In genomic region chr3:69013256-69014021, GRCh38 we compare ENCODE assay signal across 1 cellular context.
TF ChIP-seq lines count a peak whose summit lies in the region.

EOGT (minus strand) TSS chr3:69013684; CDS start chr3:69009846, 3,838 bp downstream.

TF ChIP-seq in HepG2, 621 proteins besides CTCF, POLR2A, EP300 and RAD21 (continued from another document and continues in another):
- no peak for TF ChIP-seq SRSF4 (IDR thresholded peaks at IDR 0.05; ENCODE audit: low read depth, low read length, poor library complexity, severe bottlenecking)
- TF ChIP-seq KLF11 (CRISPR knock-in tag; IDR thresholded peaks at IDR 0.05): no peak
- TF ChIP-seq ZNF790 (CRISPR knock-in tag; IDR thresholded peaks at IDR 0.05; ENCODE audit: borderline replicate concordance): peak; percentile 62; the same call in 1 of the 2 replicates
- no peak for TF ChIP-seq DZIP1 (CRISPR knock-in tag; IDR thresholded peaks at IDR 0.05)
- peak; percentile 93 for TF ChIP-seq ZNF275 (CRISPR knock-in tag; IDR thresholded peaks at IDR 0.05; ENCODE audit: borderline replicate concordance)
- peak; percentile 82; the same call in 1 of the 2 replicates for TF ChIP-seq ZNF205 (CRISPR knock-in tag; IDR thresholded peaks at IDR 0.05)
- no peak for TF ChIP-seq ZNF280B (CRISPR knock-in tag; IDR thresholded peaks at IDR 0.05; ENCODE audit: borderline replicate concordance)
- no peak for TF ChIP-seq ATM (IDR thresholded peaks at IDR 0.05; ENCODE audit: borderline replicate concordance)
- no peak for TF ChIP-seq BCLAF1 (IDR thresholded peaks at IDR 0.05)
- peak; percentile 13; the same call in 1 of the 2 replicates for TF ChIP-seq MEF2D (CRISPR knock-in tag; IDR thresholded peaks at IDR 0.05)
- peak; percentile 64; the same call in 1 of the 2 replicates for TF ChIP-seq GMEB1 (CRISPR knock-in tag; IDR thresholded peaks at IDR 0.05; ENCODE audit: borderline replicate concordance)
- no peak for TF ChIP-seq ZNF329 (CRISPR knock-in tag; IDR thresholded peaks at IDR 0.05; ENCODE audit: low read depth)
- no peak for TF ChIP-seq NFE2 (CRISPR knock-in tag; IDR thresholded peaks at IDR 0.05)
- TF ChIP-seq ZNF333 (CRISPR knock-in tag; IDR thresholded peaks at IDR 0.05; ENCODE audit: borderline replicate concordance): peak; percentile 85; the same call in 1 of the 2 replicates
- peak; percentile 93 for TF ChIP-seq CAMTA2 (CRISPR knock-in tag; IDR thresholded peaks at IDR 0.05; ENCODE audit: borderline replicate concordance)
- peak; percentile 46; the same call in 1 of the 2 replicates for TF ChIP-seq ELF3 (CRISPR knock-in tag; IDR thresholded peaks at IDR 0.05)
- TF ChIP-seq HOXA3 (CRISPR knock-in tag; IDR thresholded peaks at IDR 0.05): peak; percentile 82
- TF ChIP-seq RCOR2 (CRISPR knock-in tag; IDR thresholded peaks at IDR 0.05): no peak
- TF ChIP-seq ZNF567 (CRISPR knock-in tag; IDR thresholded peaks at IDR 0.05; ENCODE audit: borderline replicate concordance): no peak
- TF ChIP-seq ZFP41 (CRISPR knock-in tag; IDR thresholded peaks at IDR 0.05; ENCODE audit: borderline replicate concordance): 0 out of 2 replicates have a peak, but pooled peaks have one; percentile 33
- TF ChIP-seq IRX3 (CRISPR knock-in tag; IDR thresholded peaks at IDR 0.05; ENCODE audit: borderline replicate concordance, low read depth): no peak
- no peak for TF ChIP-seq PTBP1 (IDR thresholded peaks at IDR 0.05; ENCODE audit: low read depth, low read length, poor library complexity, severe bottlenecking)
- no peak for TF ChIP-seq MAFK (conservative IDR thresholded peaks at IDR 0.05 in 1 of 2, IDR thresholded peaks at IDR 0.05 in 1 of 2; ENCODE audit: low read length in 2 of 2)
- no peak for TF ChIP-seq TMF1 (CRISPR knock-in tag; IDR thresholded peaks at IDR 0.05; ENCODE audit: low read depth)
- no peak for TF ChIP-seq ZBTB26 (CRISPR knock-in tag; IDR thresholded peaks at IDR 0.05; ENCODE audit: borderline replicate concordance)
- 0 out of 2 replicates have a peak, but pooled peaks have one; percentile 40 for TF ChIP-seq ZNF432 (CRISPR knock-in tag; IDR thresholded peaks at IDR 0.05; ENCODE audit: borderline replicate concordance)
- no peak; the same call in 1 of the 2 replicates for TF ChIP-seq ZFP82 (CRISPR knock-in tag; IDR thresholded peaks at IDR 0.05; ENCODE audit: borderline replicate concordance)
- TF ChIP-seq SRSF1 (optimal IDR thresholded peaks at IDR 0.05; ENCODE audit: low read depth, low read length): peak; percentile 63
- no peak for TF ChIP-seq ZNF746 (CRISPR knock-in tag; IDR thresholded peaks at IDR 0.05)
- TF ChIP-seq ZNF597 (CRISPR knock-in tag; IDR thresholded peaks at IDR 0.05): no peak
- peak; percentile 67; the same call in 1 of the 2 replicates for TF ChIP-seq ZNF614 (CRISPR knock-in tag; IDR thresholded peaks at IDR 0.05; ENCODE audit: borderline replicate concordance)
- TF ChIP-seq SOX5 (CRISPR knock-in tag; IDR thresholded peaks at IDR 0.05; ENCODE audit: borderline replicate concordance): no peak
- TF ChIP-seq HMG20A (CRISPR knock-in tag; IDR thresholded peaks at IDR 0.05; ENCODE audit: borderline replicate concordance): no peak
- no peak for TF ChIP-seq ZNF484 (CRISPR knock-in tag; IDR thresholded peaks at IDR 0.05; ENCODE audit: borderline replicate concordance, low read depth)
- no peak for TF ChIP-seq AKAP8 (CRISPR knock-in tag; IDR thresholded peaks at IDR 0.05)
- TF ChIP-seq ZNF75D (CRISPR knock-in tag; IDR thresholded peaks at IDR 0.05; ENCODE audit: borderline replicate concordance): no peak; the same call in 1 of the 2 replicates
- peak; percentile 86 for TF ChIP-seq KLF6 (CRISPR knock-in tag; IDR thresholded peaks at IDR 0.05)
- TF ChIP-seq IKZF4 (CRISPR knock-in tag; IDR thresholded peaks at IDR 0.05; ENCODE audit: borderline replicate concordance, low read depth, not compliant biosample characterization): no peak
- TF ChIP-seq TIGD3 (CRISPR knock-in tag; IDR thresholded peaks at IDR 0.05; ENCODE audit: borderline replicate concordance): no peak
- no peak for TF ChIP-seq ZBTB7A (CRISPR knock-in tag; IDR thresholded peaks at IDR 0.05)
- peak; percentile 41 for TF ChIP-seq ZHX1 (CRISPR knock-in tag; IDR thresholded peaks at IDR 0.05; ENCODE audit: low read depth)
- TF ChIP-seq ZFP36 (IDR thresholded peaks at IDR 0.05; ENCODE audit: borderline replicate concordance, low read depth, low read length, partially characterized antibody): no peak
- no peak for TF ChIP-seq ZNF550 (CRISPR knock-in tag; IDR thresholded peaks at IDR 0.05; ENCODE audit: borderline replicate concordance)
- 0 out of 2 replicates have a peak, but pooled peaks have one; percentile 22 for TF ChIP-seq ZNF589 (CRISPR knock-in tag; conservative IDR thresholded peaks at IDR 0.05)
- no peak for TF ChIP-seq DNMT3B (CRISPR knock-in tag; conservative IDR thresholded peaks at IDR 0.05)
- no peak for TF ChIP-seq CHD4 (IDR thresholded peaks at IDR 0.05; ENCODE audit: borderline replicate concordance, low read length)
- TF ChIP-seq BRD4 (CRISPR knock-in tag; IDR thresholded peaks at IDR 0.05): no peak
- no peak for TF ChIP-seq ZNF382 (CRISPR knock-in tag; IDR thresholded peaks at IDR 0.05; ENCODE audit: borderline replicate concordance)
- peak; percentile 73; the same call in 1 of the 2 replicates for TF ChIP-seq ZNF83 (CRISPR knock-in tag; IDR thresholded peaks at IDR 0.05; ENCODE audit: borderline replicate concordance)
